ENCODE assay signal across 26 cellular contexts in genomic region chr2:239439383-239440315, GRCh38. TPM values are rescaled to one million over a fixed set of nuclear protein-coding genes. Genes with fewer than 3 reads are reported as not detected.
DNase-seq lines count a peak whose midpoint lies in the region; ATAC-seq and TF ChIP-seq lines count a peak whose summit lies in the region.
"Had no signal": no experiment of that assay in that cellular context is flagged by ENCODE, and none has a peak within 500 bp of the region (broad histone marks: within the 10 kb centered on the region; RNA-seq: fewer than 3 reads in every experiment).

No MANE protein-coding gene starts in this region.

- H3K36me3 ChIP-seq in GM23338 (ENCODE audit: insufficient read depth), result no peaks in the 10 kb centered on the region

- H3F3A ChIP-seq in GM23338 (replicated peaks; ENCODE audit: low read depth), result no peaks in the 10 kb centered on the region

- no peaks in the 10 kb centered on the region; the same call in 1 of the 3 replicates for H3K36me3 Mint-ChIP-seq in GM23338 (ENCODE audit: low read depth)
- H3K36me3 Mint-ChIP-seq: CD4-positive, alpha-beta memory T cell; type B pancreatic cell had no signal

- no peak overlapping the region for H3K4me2 ChIP-seq in GM23338

- H4K20me1 ChIP-seq in GM23338 (replicated peaks; ENCODE audit: insufficient read depth), result no peaks in the 10 kb centered on the region

- ATAC-seq in GM23338 (no peak), GM18520 (IDR thresholded peaks at IDR 0.05; ENCODE audit: unreplicated experiment) (no peak)
- ATAC-seq: Panc1; stimulated activated naive CD8-positive, alpha-beta T cell treated with anti-CD3 and anti-CD28 coated beads, Interleukin-15, Interleukin-2, amounts not matched to agents 100 U/mL and 50 U/mL, for 24 hours had no signal

- H3K27ac ChIP-seq in GM23338 (ENCODE audit: low read depth), result no peak overlapping the region
- H3K27ac ChIP-seq in caudate nucleus (ENCODE audit: low read depth, low read length), result peak overlapping the region; percentile 99
- H3K27ac ChIP-seq in layer of hippocampus (ENCODE audit: low read depth, low read length), result peak overlapping the region; percentile 99

- H3K9me2 ChIP-seq in GM23338 (ENCODE audit: insufficient read depth), result no peaks in the 10 kb centered on the region

- no peak for TF ChIP-seq CTCF in GM23338 (conservative IDR thresholded peaks at IDR 0.05; ENCODE audit: low read depth in 2 of 2)

- no peak overlapping the region for H3K27ac Mint-ChIP-seq in GM23338
- H3K27ac Mint-ChIP-seq: CD4-positive, alpha-beta memory T cell; progenitor cell of endocrine pancreas had no signal

- H3K9me3 Mint-ChIP-seq in GM23338, result peaks cover 6% of the 10 kb centered on the region; the same call in 2 of the 3 replicates

- H3K4me3 ChIP-seq in GM23338, result no peak overlapping the region

- H3K27me3 ChIP-seq in GM23338 (ENCODE audit: insufficient read depth), result no peaks in the 10 kb centered on the region
- no peaks in the 10 kb centered on the region for H3K27me3 ChIP-seq in layer of hippocampus (ENCODE audit: control insufficient read depth, insufficient read depth, low read length)

- no peaks in the 10 kb centered on the region for H3K4me1 ChIP-seq in GM23338 (ENCODE audit: insufficient read depth)

- intact Hi-C loops in posterior vena cava (cut with DNase I), result no loop called here

- H3K4me1 Mint-ChIP-seq in GM23338, result peaks cover 26% of the 10 kb centered on the region

- no peak overlapping the region for H3K4me3 Mint-ChIP-seq in GM23338

- no peak for DNase-seq in GM23338 (ENCODE audit: low spot score)
- DNase-seq in caudate nucleus (lab: John Stamatoyannopoulos, UW), result peak in 28 of 61 donors; percentile 13 to 66 (median 42)
- peak; percentile 61 for DNase-seq in posterior vena cava (ENCODE audit: low spot score)
- no peak for DNase-seq in NCI-H187 treated with DMSO at 0.1 percent for 48 hours (lab: John Stamatoyannopoulos, UW)
- DNase-seq in glomerular visceral epithelial cell (ENCODE audit: extremely low spot score), result no peak
- DNase-seq in NCI-H446 (lab: John Stamatoyannopoulos, UW), result no peak
- DNase-seq: activated CD4-positive, CD25-positive, alpha-beta regulatory T cell treated with anti-CD3 and anti-CD28 coated beads, Interleukin-2, amount 50 U/mL, for 72 hours; activated CD8-positive, alpha-beta memory T cell treated with anti-CD3 and anti-CD28 coated beads for 24 hours; activated naive CD4-positive, alpha-beta T cell treated with anti-CD3 and anti-CD28 coated beads, Interleukin-2, amount 50 U/mL, for 16 hours; activated T-cell treated with anti-CD3 and anti-CD28 coated beads, Interleukin-2, amount 50 U/mL, for 48 hours; CD4-positive, alpha-beta memory T cell; DMS153; GF-D8; GOT3; islet precursor cell; KG1; naive B cell; NCI-H1930; NCI-H226; stimulated activated CD4-positive, alpha-beta T cell treated with anti-CD3 and anti-CD28 coated beads, Interleukin-4, amount 100 ng/mL, for 1 hour; stimulated activated naive CD8-positive, alpha-beta T cell treated with anti-CD3 and anti-CD28 coated beads, Interleukin-15, Interleukin-2, amounts not matched to agents 100 U/mL and 50 U/mL, for 24 hours had no signal

- H2AFZ ChIP-seq in GM23338, result peak overlapping the region; percentile 88

- H3K27me3 Mint-ChIP-seq in GM23338 (ENCODE audit: insufficient read depth, low read depth, poor library complexity), result peaks cover 16% of the 10 kb centered on the region

- no peaks in the 10 kb centered on the region for H3K79me2 ChIP-seq in GM23338 (replicated peaks; ENCODE audit: insufficient read depth)

TF ChIP-seq in GM23338, 12 proteins besides CTCF, POLR2A, EP300 and RAD21:
- TF ChIP-seq REST (IDR thresholded peaks at IDR 0.05; ENCODE audit: unreplicated experiment) (no peak), EZH2phosphoT487 (IDR thresholded peaks at IDR 0.05; ENCODE audit: unreplicated experiment) (no peak), STAT1 (IDR thresholded peaks at IDR 0.05; ENCODE audit: unreplicated experiment) (no peak), CREB1 (CRISPR knock-in tag; IDR thresholded peaks at IDR 0.05; ENCODE audit: low read depth) (no peak), POLR2AphosphoS5 (IDR thresholded peaks at IDR 0.05; ENCODE audit: low read depth) (no peak)

RNA-seq across cellular contexts. Expression of gene HDAC4, which starts 38.8 kb away (rescaled TPM):
- total RNA-seq in GM23338 (2014; rRNA removed; shearing (Covaris generic)), result 41.8 and 46.2 TPM in 2 replicates
- 6.6 and 8.1 TPM in 2 replicates for polyA plus RNA-seq in GM23338 (2016; fragmentation: Nextera tagmentation; extraction: Ambion mirVana)
- total RNA-seq in posterior vena cava, result 10 to 100 TPM; 47.6 to 66.9 TPM
